ENCODE assay signal across 8 cellular contexts in genomic region chr1:156618853-156619581, GRCh38. TPM values are rescaled to one million over a fixed set of nuclear protein-coding genes. Genes with fewer than 3 reads are reported as not detected.
A peak's percentile ranks its signal among the peaks of the same experiment; 100 is the strongest.
DNase-seq lines count a peak whose midpoint lies in the region; ATAC-seq and TF ChIP-seq lines count a peak whose summit lies in the region.

TSS of gene HAPLN2 (plus strand) at chr1:156619415. CDS start at chr1:156623491, 4,076 bp downstream.

- H3K4me3 ChIP-seq in kidney epithelial cell (ENCODE audit: low read depth, low read length) = no peak within 1 kb of the TSS

- H3K4me1 Mint-ChIP-seq in activated CD4-positive, alpha-beta T cell treated with anti-CD3 and anti-CD28 coated beads, Interleukin-2, amount 10 ng/mL, durations not matched to agents 24 days and 14 days = peaks cover 2% of the 10 kb centered on the region

- no peak for ATAC-seq in GM21717 (IDR thresholded peaks at IDR 0.05; ENCODE audit: unreplicated experiment)
- no peak for ATAC-seq in GM18873 (IDR thresholded peaks at IDR 0.05; ENCODE audit: low FRiP score, unreplicated experiment)

- H3K36me3 Mint-ChIP-seq in activated CD4-positive, alpha-beta T cell treated with anti-CD3 and anti-CD28 coated beads, Interleukin-2, amount 10 ng/mL, durations not matched to agents 24 days and 14 days (ENCODE audit: low read depth) = no peaks in the 10 kb centered on the region

- peak; percentile 63 for TF ChIP-seq CTCF in kidney epithelial cell (IDR thresholded peaks at IDR 0.05; ENCODE audit: insufficient read depth, low read length, poor library complexity, severe bottlenecking)

- H3K9me3 Mint-ChIP-seq in activated CD4-positive, alpha-beta T cell treated with anti-CD3 and anti-CD28 coated beads, Interleukin-2, amount 10 ng/mL, durations not matched to agents 24 days and 14 days = no peaks in the 10 kb centered on the region

- H3K27me3 ChIP-seq in kidney epithelial cell (ENCODE audit: control insufficient read depth, insufficient read depth, low read length) = peaks cover 44% of the 10 kb centered on the region

- no peak within 1 kb of the TSS for H3K27ac Mint-ChIP-seq in activated CD4-positive, alpha-beta T cell treated with anti-CD3 and anti-CD28 coated beads, Interleukin-2, amount 10 ng/mL, durations not matched to agents 24 days and 14 days

- peaks cover 66% of the 10 kb centered on the region for H3K27me3 Mint-ChIP-seq in activated CD4-positive, alpha-beta T cell treated with anti-CD3 and anti-CD28 coated beads, Interleukin-2, amount 10 ng/mL, durations not matched to agents 24 days and 14 days

- DNase-seq in DMS 273 (lab: John Stamatoyannopoulos, UW; ENCODE audit: unreplicated experiment) = peak; percentile 81
- peak; percentile 50 for DNase-seq in HuH-7.5 (ENCODE audit: low spot score)
- DNase-seq in activated CD4-positive, alpha-beta T cell treated with anti-CD3 and anti-CD28 coated beads, Interleukin-2, amount 10 ng/mL, durations not matched to agents 24 days and 14 days = peak; percentile 78
- DNase-seq in kidney epithelial cell (ENCODE audit: low read depth) = no peak
- no peak for DNase-seq in HPDE6-E6E7 (ENCODE audit: extremely low spot score)
- no peak for DNase-seq in mucosa of gallbladder (ENCODE audit: low spot score)

- H3K36me3 ChIP-seq in kidney epithelial cell (ENCODE audit: control insufficient read depth, insufficient read depth, low read length) = no peaks in the 10 kb centered on the region

- H3K4me3 Mint-ChIP-seq in activated CD4-positive, alpha-beta T cell treated with anti-CD3 and anti-CD28 coated beads, Interleukin-2, amount 10 ng/mL, durations not matched to agents 24 days and 14 days = no peak within 1 kb of the TSS

- intact Hi-C loops in activated CD4-positive, alpha-beta T cell treated with anti-CD3 and anti-CD28 coated beads, Interleukin-2, amount 10 ng/mL, durations not matched to agents 24 days and 14 days (cut with micrococcal nuclease) = no loop called here

RNA-seq across cellular contexts. Expression of gene HAPLN2, which starts in this region (rescaled TPM):
- total RNA-seq in activated CD4-positive, alpha-beta T cell treated with anti-CD3 and anti-CD28 coated beads, Interleukin-2, amount 10 ng/mL, durations not matched to agents 24 days and 14 days = not detected in 2 replicates
- total RNA-seq in kidney epithelial cell = not detected in 2 replicates
- 0.43 TPM for total RNA-seq in mucosa of gallbladder

Comparison
In these comparisons a context has a peak if more than half of its experiments do, and no peak if none do; other contexts are left out.
1. Peak in DNase-seq in activated CD4-positive, alpha-beta T cell treated with anti-CD3 and anti-CD28 coated beads, Interleukin-2, amount 10 ng/mL, durations not matched to agents 24 days and 14 days; RNA of the gene not detected or under 1 TPM.
2. DNase-seq: peak in DMS 273 (single experiment) and HuH-7.5 (single experiment); none in kidney epithelial cell (single experiment), HPDE6-E6E7 (single experiment) and mucosa of gallbladder (single experiment).